In the genomic region with DNA sequence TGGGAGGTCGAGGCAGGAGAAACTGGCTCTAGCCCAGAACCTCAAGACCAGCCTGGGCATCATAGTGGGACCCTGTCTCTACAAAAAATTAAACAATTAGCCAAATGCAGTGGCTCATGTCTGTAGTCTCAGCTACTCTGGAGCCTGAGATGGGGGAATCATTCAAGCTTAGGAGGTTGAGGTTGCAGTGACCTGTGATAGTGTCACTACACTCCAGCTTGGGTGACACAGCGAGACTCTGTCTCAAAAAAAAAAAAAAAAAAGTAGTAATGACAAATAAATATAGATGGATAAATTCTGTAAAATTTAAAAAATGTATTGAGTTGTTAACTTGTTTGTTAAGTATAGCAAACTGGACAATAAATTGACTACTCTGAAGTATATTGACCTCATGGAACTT, we compare ENCODE assay signal across 34 cellular contexts.
"Had no signal": no experiment of that assay in that cellular context is flagged by ENCODE, and none has a peak within 500 bp of the region (broad histone marks: within the 10 kb centered on the region; RNA-seq: fewer than 3 reads in every experiment).

No MANE protein-coding gene starts in this region.

- DNase-seq: Karpas-422, Kasumi-1, MG63, MM.1S, MV-4-11, NCI-H1092, NCI-H1092 treated with DMSO at 0.1 percent for 48 hours, NCI-H1105, NCI-H1105 treated with DMSO at 0.1 percent for 48 hours, NCI-H1417, NCI-H1417 treated with DMSO at 0.1 percent for 48 hours, NCI-H1436, NCI-H1436 treated with DMSO at 0.1 percent for 48 hours, NCI-H146, NCI-H1694, NCI-H1694 treated with DMSO at 0.1 percent for 48 hours, NCI-H187, NCI-H187 treated with DMSO at 0.1 percent for 48 hours, NCI-H1930, NCI-H2029, NCI-H2029 treated with DMSO at 0.1 percent for 48 hours, NCI-H2081, NCI-H2081 treated with DMSO at 0.1 percent for 48 hours, NCI-H2107, NCI-H2171, NCI-H2171 treated with DMSO at 0.1 percent for 48 hours, NCI-H2227 treated with DMSO at 0.1 percent for 48 hours, NCI-H226, NCI-H345, NCI-H446, NCI-H446 treated with DMSO at 0.1 percent for 48 hours, NCI-H510A, NCI-H510A treated with DMSO at 0.1 percent for 48 hours, NCI-H524 had no signal

- H3K4me3 ChIP-seq: MG63 had no signal

- H3K27me3 ChIP-seq: MG63 had no signal

- H3K36me3 ChIP-seq: MG63 had no signal

- H3K9me3 ChIP-seq: MG63 had no signal
